In the genomic region with DNA sequence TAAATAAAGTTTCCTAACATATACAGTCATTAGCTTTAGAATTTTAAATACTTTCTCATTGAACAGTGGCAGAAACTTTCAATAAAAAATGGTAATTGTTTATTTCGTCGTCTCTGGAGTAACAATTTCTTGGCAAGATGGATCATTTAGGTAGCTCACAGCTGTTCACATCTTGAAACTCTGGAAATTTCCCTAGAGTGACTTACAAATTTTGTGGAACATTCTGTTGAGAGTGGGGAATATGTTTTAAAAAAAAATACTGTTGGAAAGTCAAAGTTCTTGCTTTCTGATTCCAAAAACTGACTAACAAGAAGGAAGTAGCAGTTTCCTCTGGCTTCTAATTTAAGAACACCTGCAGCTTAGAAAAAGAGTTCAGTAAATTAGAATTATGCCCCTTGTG, we compare ENCODE assay signal across 27 cellular contexts.
"Had no signal": no experiment of that assay in that cellular context is flagged by ENCODE, and none has a peak within 500 bp of the region (broad histone marks: within the 10 kb centered on the region; RNA-seq: fewer than 3 reads in every experiment).

No MANE protein-coding gene starts in this region.

- H3K27ac ChIP-seq: adrenal gland, body of pancreas, colonic mucosa, epithelial cell of prostate, esophagus squamous epithelium, gastroesophageal sphincter had no signal

- H3K27me3 ChIP-seq: adrenal gland, body of pancreas, colonic mucosa, esophagus squamous epithelium, gastroesophageal sphincter had no signal

- H3K36me3 ChIP-seq: adrenal gland, colonic mucosa, esophagus squamous epithelium, gastroesophageal sphincter had no signal

- H3K4me1 ChIP-seq: adrenal gland, body of pancreas, colonic mucosa, esophagus squamous epithelium, gastroesophageal sphincter had no signal

- H3K9me3 ChIP-seq: body of pancreas, colonic mucosa, esophagus squamous epithelium, gastroesophageal sphincter had no signal

- DNase-seq: activated CD4-positive, alpha-beta memory T cell treated with anti-CD3 and anti-CD28 coated beads for 36 hours; activated CD4-positive, alpha-beta T cell treated with anti-CD3 and anti-CD28 coated beads for 36 hours; activated CD4-positive, alpha-beta T cell treated with anti-CD3 and anti-CD28 coated beads, Interleukin-2, amount 10 ng/mL, durations not matched to agents 24 days and 14 days; activated CD4-positive, CD25-positive, alpha-beta regulatory T cell; activated CD4-positive, CD25-positive, alpha-beta regulatory T cell treated with anti-CD3 and anti-CD28 coated beads, Interleukin-2, amount 50 U/mL, for 72 hours; activated CD8-positive, alpha-beta memory T cell treated with anti-CD3 and anti-CD28 coated beads, Interleukin-2, amount 10 ng/mL, durations not matched to agents 7 days and 5 days; activated CD8-positive, alpha-beta memory T cell treated with anti-CD3 and anti-CD28 coated beads, Interleukin-2, amount 50 U/mL, for 4 hours; activated CD8-positive, alpha-beta T cell treated with anti-CD3 and anti-CD28 coated beads, Interleukin-2, amount 10 ng/mL, durations not matched to agents 7 days and 5 days; activated effector memory CD4-positive, alpha-beta T cell treated with anti-CD3 and anti-CD28 coated beads, Interleukin-2, amount 50 U/mL, for 16 hours; activated naive CD4-positive, alpha-beta T cell treated with anti-CD3 and anti-CD28 coated beads for 36 hours; activated naive CD8-positive, alpha-beta T cell treated with anti-CD3 and anti-CD28 coated beads for 36 hours; activated naive CD8-positive, alpha-beta T cell treated with anti-CD3 and anti-CD28 coated beads, Interleukin-2, amount 50 U/mL, for 24 hours; activated T-cell treated with anti-CD3 and anti-CD28 coated beads, Interleukin-2, amount 50 U/mL, for 1 hour; activated T-cell treated with anti-CD3 and anti-CD28 coated beads, Interleukin-2, amount 50 U/mL, for 48 hours; adrenal gland; amygdala; aorta; body of pancreas; central memory CD4-positive, alpha-beta T cell; cerebellar nuclear complex; colonic mucosa; effector CD8-positive, alpha-beta T cell; esophagus squamous epithelium; foreskin melanocyte; T-helper 2 cell had no signal

- H3K4me3 ChIP-seq: adrenal gland, body of pancreas, colonic mucosa, esophagus squamous epithelium, gastroesophageal sphincter had no signal

- ATAC-seq: activated CD4-positive, alpha-beta T cell treated with anti-CD3 and anti-CD28 coated beads for 36 hours; activated CD8-positive, alpha-beta memory T cell treated with anti-CD3 and anti-CD28 coated beads, Interleukin-2, amount 10 ng/mL, durations not matched to agents 7 days and 5 days; activated CD8-positive, alpha-beta T cell treated with anti-CD3 and anti-CD28 coated beads, Interleukin-2, amount 10 ng/mL, durations not matched to agents 7 days and 5 days; activated naive CD8-positive, alpha-beta T cell treated with anti-CD3 and anti-CD28 coated beads, Interleukin-2, amount 50 U/mL, for 24 hours; body of pancreas; gastroesophageal sphincter had no signal
